8 cellular contexts compared by ENCODE assay signal in the genomic region with DNA sequence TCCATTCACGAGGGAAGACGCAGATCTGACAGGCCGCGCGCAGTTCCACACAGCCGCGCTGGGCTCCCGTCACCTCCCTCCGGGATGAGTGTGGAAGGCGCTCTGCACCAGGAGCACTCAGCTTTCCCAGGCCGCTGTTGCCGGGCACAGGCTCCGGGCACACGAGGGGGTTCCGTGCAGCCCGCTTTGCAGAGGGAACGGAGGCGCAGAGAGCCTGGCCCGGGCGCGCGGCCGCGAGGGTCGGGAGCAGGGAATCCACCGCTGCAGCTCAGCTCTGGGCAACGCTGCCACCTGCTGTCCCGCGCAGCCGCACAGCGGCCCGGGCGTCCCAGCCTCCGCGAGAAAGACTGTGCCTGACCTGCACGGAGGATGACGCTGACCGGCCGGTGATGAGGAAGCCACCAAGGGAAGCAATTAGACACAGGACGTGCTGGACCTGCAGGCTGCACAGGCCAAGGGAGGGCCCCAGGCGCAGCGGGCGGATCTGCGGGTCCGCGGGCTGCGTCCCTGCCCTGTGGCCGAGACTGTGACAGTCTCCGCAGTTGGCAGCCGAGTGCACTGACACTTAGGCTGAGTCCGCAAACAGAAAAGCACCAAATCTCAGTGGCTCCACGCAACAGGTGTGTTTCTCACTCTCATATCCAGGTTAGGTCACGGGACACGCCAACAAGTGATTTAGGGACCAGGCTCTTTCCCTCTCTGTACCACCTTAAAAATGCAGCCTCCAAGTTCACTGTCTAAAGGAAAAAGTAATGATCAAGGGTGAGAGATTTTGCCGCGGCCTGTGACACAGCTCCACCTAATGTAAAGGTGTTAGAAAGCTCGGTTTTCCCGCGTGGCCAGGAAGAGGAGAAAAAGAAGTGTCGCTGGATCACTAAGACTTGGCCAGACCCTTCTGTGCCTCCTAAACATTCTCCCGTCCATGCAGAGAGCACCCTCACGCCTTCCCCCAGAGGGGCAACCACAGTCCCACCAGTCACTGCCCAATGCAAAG.
DNase-seq lines count a peak whose midpoint lies in the region; ATAC-seq and TF ChIP-seq lines count a peak whose summit lies in the region.

No MANE protein-coding gene starts in this region.

- H3K36me3 Mint-ChIP-seq in T-helper 17 cell (ENCODE audit: low read depth) (peaks cover 6% of the 10 kb centered on the region), nephron (ENCODE audit: low read depth) (no peaks in the 10 kb centered on the region)

- H3K4me1 Mint-ChIP-seq in T-helper 17 cell = peaks cover 10% of the 10 kb centered on the region
- peaks cover 17% of the 10 kb centered on the region for H3K4me1 Mint-ChIP-seq in nephron

- H2AFZ ChIP-seq in fibroblast of lung (ENCODE audit: low read length) = no peak overlapping the region

- peak; percentile 38 for TF ChIP-seq CTCF in GM20000 (IDR thresholded peaks at IDR 0.05; ENCODE audit: extremely low read depth, missing control alignments)
- TF ChIP-seq CTCF in fibroblast of lung (conservative IDR thresholded peaks at IDR 0.05 in 1 of 2, IDR thresholded peaks at IDR 0.05 in 1 of 2; ENCODE audit: low read depth in 1 of 2, low read length in 2 of 2) = peak in 1 of 2 donors; percentile 3
- TF ChIP-seq CTCF in nephron (IDR thresholded peaks at IDR 0.05; ENCODE audit: unreplicated experiment in 3 of 3) = peak; percentile 57 to 71 (median 61)

- H3K27ac Mint-ChIP-seq in T-helper 17 cell (no peak overlapping the region), nephron (no peak overlapping the region)

- H3K9me3 ChIP-seq in T-helper 17 cell (ENCODE audit: control insufficient read depth, low read length, poor library complexity, severe bottlenecking) (no peaks in the 10 kb centered on the region), fibroblast of lung (ENCODE audit: control insufficient read depth, insufficient read depth, low read depth, low read length) (no peaks in the 10 kb centered on the region)

- H3K79me2 ChIP-seq in fibroblast of lung (ENCODE audit: control insufficient read depth, insufficient read depth, low read length) = no peaks in the 10 kb centered on the region

- peaks cover 2% of the 10 kb centered on the region for H3K9me3 Mint-ChIP-seq in nephron

- H4K20me1 ChIP-seq in fibroblast of lung (ENCODE audit: control insufficient read depth, extremely low read depth, insufficient read depth, low read length) = no peaks in the 10 kb centered on the region

- no peaks in the 10 kb centered on the region for H3K4me1 ChIP-seq in fibroblast of lung (ENCODE audit: control insufficient read depth, extremely low read depth, insufficient read depth, low read length)

- H3K27ac ChIP-seq in fibroblast of lung (ENCODE audit: insufficient read depth, low read length) = no peak overlapping the region

- ATAC-seq in T-helper 17 cell = no peak

- no peak overlapping the region for H3K4me3 ChIP-seq in fibroblast of lung (replicated peaks in 1 of 4; ENCODE audit: control extremely low read depth in 1 of 4, insufficient read depth in 1 of 4, low read depth in 3 of 4, low read length in 4 of 4)

- H3K27me3 Mint-ChIP-seq in T-helper 17 cell = peaks cover 18% of the 10 kb centered on the region
- H3K27me3 Mint-ChIP-seq in nephron (ENCODE audit: low read depth) = peaks cover 70% of the 10 kb centered on the region

- H3K27me3 ChIP-seq in fibroblast of lung (ENCODE audit: control insufficient read depth, insufficient read depth, low read length) = peaks cover 10% of the 10 kb centered on the region

- no peak overlapping the region for H3K9ac ChIP-seq in fibroblast of lung (ENCODE audit: insufficient read depth, low read length)

- H3K36me3 ChIP-seq in fibroblast of lung (ENCODE audit: control insufficient read depth, insufficient read depth, low read length) = no peaks in the 10 kb centered on the region

- peak overlapping the region; percentile 74 for H3K4me3 Mint-ChIP-seq in T-helper 17 cell
- peak overlapping the region; percentile 87 to 89 (median 89) for H3K4me3 Mint-ChIP-seq in nephron

- H3K4me2 ChIP-seq in fibroblast of lung (ENCODE audit: extremely low read depth, insufficient read depth, low read length) = peak overlapping the region; percentile 51

- peak; percentile 22 for DNase-seq in ELR (ENCODE audit: low read depth)
- peak; percentile 65 for DNase-seq in GM20000 (ENCODE audit: low spot score)
- peak; percentile 96 for DNase-seq in HuH-7 (ENCODE audit: low spot score)
- no peak for DNase-seq in T-helper 17 cell
- DNase-seq in fibroblast of lung (ENCODE audit: low read depth in 2 of 2) = peak in 1 of 2 donors; percentile 12
- no peak for DNase-seq in NOMO-1 treated with DMSO at 0.1 percent for 48 hours (lab: John Stamatoyannopoulos, UW; ENCODE audit: unreplicated experiment)
- no peak for DNase-seq in MV-4-11 (lab: John Stamatoyannopoulos, UW)

Comparison
In these comparisons a context has a peak if more than half of its experiments do, and no peak if none do; other contexts are left out.
1. DNase-seq: peak in ELR (single experiment), GM20000 (single experiment) and HuH-7 (single experiment); none in T-helper 17 cell (0 of 3), NOMO-1 treated with DMSO at 0.1 percent for 48 hours (single experiment) and MV-4-11 (single experiment).